Comparison of ENCODE assay signal across 8 cellular contexts in the genomic region with DNA sequence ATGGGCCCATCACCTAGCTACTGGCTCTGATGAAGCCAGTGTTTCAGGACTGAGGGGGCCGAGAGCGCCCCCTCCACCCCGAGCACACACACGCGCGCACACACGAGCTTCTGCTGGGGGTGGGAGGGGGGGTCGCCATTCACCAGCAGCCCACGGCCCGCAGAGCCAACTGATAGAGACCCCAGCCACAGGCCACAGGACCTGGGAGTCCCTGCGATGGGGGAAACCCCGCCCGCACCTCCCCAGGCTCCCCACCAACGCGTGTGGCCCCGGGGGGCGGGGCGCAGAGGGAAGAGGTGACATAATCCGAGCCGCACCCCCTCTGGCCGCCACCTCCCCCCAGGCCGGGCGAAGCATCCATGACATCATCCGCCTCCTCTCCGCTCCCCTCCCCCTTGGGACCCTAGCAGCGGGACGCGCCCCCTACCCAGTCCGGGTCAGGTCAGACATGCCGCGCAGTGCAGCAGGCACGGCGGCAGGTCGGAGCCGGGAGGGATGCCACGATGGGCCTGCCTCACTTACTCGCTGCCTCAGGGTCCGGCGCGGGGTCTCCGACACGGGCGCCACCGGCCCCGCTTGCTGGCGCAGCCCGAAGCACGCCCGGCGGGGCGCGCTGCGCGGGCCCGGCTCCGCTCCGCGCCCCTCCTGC. TPM values are rescaled to one million over a fixed set of nuclear protein-coding genes. Genes with fewer than 3 reads are reported as not detected.
DNase-seq lines count a peak whose midpoint lies in the region; ATAC-seq and TF ChIP-seq lines count a peak whose summit lies in the region.

A gene (minus strand): TSS at position 617 of the 649 bp plus-strand sequence. CDS start 6,386 bp downstream, outside the sequence.

- H3K27me3 ChIP-seq in DND-41 (ENCODE audit: insufficient read depth, low read length, poor library complexity) (peaks cover 13% of the 10 kb centered on the region), SK-N-SH (ENCODE audit: insufficient read depth) (no peaks in the 10 kb centered on the region), left ventricle myocardium inferior (ENCODE audit: low read depth) (no peaks in the 10 kb centered on the region), rectal smooth muscle tissue (ENCODE audit: control insufficient read depth, insufficient read depth, low read length) (peaks cover 4% of the 10 kb centered on the region), uterus (no peaks in the 10 kb centered on the region)

- TF ChIP-seq CTCF in DND-41 (IDR thresholded peaks at IDR 0.05; ENCODE audit: borderline replicate concordance, extremely low read depth, low read length, poor library complexity, severe bottlenecking) (peak; percentile 3), SK-N-SH (IDR thresholded peaks at IDR 0.05) (no peak), left ventricle myocardium inferior (IDR thresholded peaks at IDR 0.05; ENCODE audit: borderline replicate concordance) (no peak), uterus (IDR thresholded peaks at IDR 0.05) (peak in 3 of 4 experiments; percentile 4 to 17 (median 7))

- intact Hi-C loops in left ventricle myocardium inferior (cut with micrococcal nuclease) (no loop called here), uterus (cut with DNase I; ENCODE audit: low total_unique reads) (no loop called here)

- H3K4me1 ChIP-seq in DND-41 (ENCODE audit: insufficient read depth, low read length) = peaks cover 18% of the 10 kb centered on the region
- H3K4me1 ChIP-seq in SK-N-SH (ENCODE audit: control insufficient read depth in 1 of 2, insufficient read depth in 2 of 2, low read depth in 1 of 2, low read length in 1 of 2) = peaks cover 0 to 15% of the 10 kb centered on the region in 2 experiments; a peak in 2 of 4 replicates
- peaks cover 36% of the 10 kb centered on the region for H3K4me1 ChIP-seq in left ventricle myocardium inferior
- H3K4me1 ChIP-seq in rectal smooth muscle tissue (ENCODE audit: control insufficient read depth, insufficient read depth, low read length) = no peaks in the 10 kb centered on the region
- H3K4me1 ChIP-seq in uterus = no peaks in the 10 kb centered on the region

- POLR2A ChIA-PET in SK-N-SH (lab: Yijun Ruan, JAX) = no interaction called here

- DNase-seq in DND-41 (peak; percentile 77), SK-N-SH (peak; percentile 94), left ventricle myocardium inferior (peak; percentile 75), uterus (peak; percentile 81 to 84)
- DNase-seq in Jurkat, Clone E6-1 (ENCODE audit: low read depth, low spot score) = peak; percentile 45

- no peaks in the 10 kb centered on the region for H3K36me3 ChIP-seq in DND-41 (ENCODE audit: insufficient read depth, low read length)
- H3K36me3 ChIP-seq in SK-N-SH (replicated peaks in 1 of 2; ENCODE audit: control insufficient read depth in 1 of 2, insufficient read depth in 2 of 2, low read length in 1 of 2) = no peaks in the 10 kb centered on the region
- no peaks in the 10 kb centered on the region for H3K36me3 ChIP-seq in left ventricle myocardium inferior
- no peaks in the 10 kb centered on the region for H3K36me3 ChIP-seq in rectal smooth muscle tissue (ENCODE audit: control insufficient read depth, insufficient read depth, low read length)
- no peaks in the 10 kb centered on the region for H3K36me3 ChIP-seq in uterus

- no peak within 1 kb of the TSS for H3K27ac Mint-ChIP-seq in activated naive CD8-positive, alpha-beta T cell

- H4K20me1 ChIP-seq in DND-41 (ENCODE audit: insufficient read depth, low read length) (peaks cover 8% of the 10 kb centered on the region), SK-N-SH (ENCODE audit: insufficient read depth) (no peaks in the 10 kb centered on the region)

- peaks cover 21% of the 10 kb centered on the region for H3K4me1 Mint-ChIP-seq in activated naive CD8-positive, alpha-beta T cell (ENCODE audit: low read depth)

- CTCF ChIA-PET in SK-N-SH (lab: Yijun Ruan, JAX) = interaction anchor here (0.5 to 1.5 kb wide), 4 partner anchors 13 to 144 kb away, joined by 3 to 6 read pairs (median 3); no protein-coding TSS in a partner anchor

- TF ChIP-seq EP300 in SK-N-SH (IDR thresholded peaks at IDR 0.05; ENCODE audit: borderline replicate concordance in 1 of 2, low read depth in 1 of 2, low read length in 1 of 2) = no peak

- H3K4me3 ChIP-seq in DND-41 (ENCODE audit: low read depth in 1 of 2, low read length in 2 of 2) (peak within 1 kb of the TSS; percentile 29 to 68; a peak in 3 of 4 replicates), SK-N-SH (ENCODE audit: low read depth in 2 of 2, low read length in 1 of 2) (peak within 1 kb of the TSS; percentile 84 to 89), left ventricle myocardium inferior (peak within 1 kb of the TSS; percentile 99), rectal smooth muscle tissue (ENCODE audit: low read length) (peak within 1 kb of the TSS; percentile 93), uterus (peak within 1 kb of the TSS; percentile 65 to 83)
- H3K4me3 ChIP-seq in Jurkat, Clone E6-1 (ENCODE audit: low read length) = peak within 1 kb of the TSS; percentile 79

- H3K36me3 Mint-ChIP-seq in activated naive CD8-positive, alpha-beta T cell = no peaks in the 10 kb centered on the region

- H3K79me2 ChIP-seq in DND-41 (ENCODE audit: insufficient read depth, low read length) = no peaks in the 10 kb centered on the region
- H3K79me2 ChIP-seq in SK-N-SH (ENCODE audit: insufficient read depth) = no peaks in the 10 kb centered on the region

- peaks cover 8% of the 10 kb centered on the region for H3K27me3 Mint-ChIP-seq in activated naive CD8-positive, alpha-beta T cell

- peaks cover 2% of the 10 kb centered on the region for H3F3A ChIP-seq in SK-N-SH (replicated peaks; ENCODE audit: insufficient read depth)

- H3K9me3 Mint-ChIP-seq in activated naive CD8-positive, alpha-beta T cell (ENCODE audit: low read depth) = no peaks in the 10 kb centered on the region

- H3K4me3 Mint-ChIP-seq in activated naive CD8-positive, alpha-beta T cell = peak within 1 kb of the TSS; percentile 87

- no peaks in the 10 kb centered on the region for H3K9me3 ChIP-seq in DND-41 (ENCODE audit: insufficient read depth, low read length, severe bottlenecking)
- no peaks in the 10 kb centered on the region for H3K9me3 ChIP-seq in SK-N-SH
- no peaks in the 10 kb centered on the region for H3K9me3 ChIP-seq in left ventricle myocardium inferior (replicated peaks)
- no peaks in the 10 kb centered on the region for H3K9me3 ChIP-seq in uterus

- H3K9ac ChIP-seq in DND-41 (ENCODE audit: low read depth, low read length) (peak within 1 kb of the TSS; percentile 55), SK-N-SH (peak within 1 kb of the TSS; percentile 85), rectal smooth muscle tissue (ENCODE audit: low read length) (peak within 1 kb of the TSS; percentile 52)

- no peak for TF ChIP-seq RAD21 in SK-N-SH (IDR thresholded peaks at IDR 0.05; ENCODE audit: low read length)

- H3K4me2 ChIP-seq in DND-41 (ENCODE audit: insufficient read depth, low read length) (peak within 1 kb of the TSS; percentile 81), SK-N-SH (peak within 1 kb of the TSS; percentile 98)

- peak; percentile 49 to 92 for TF ChIP-seq POLR2A in uterus (IDR thresholded peaks at IDR 0.05)

- peak within 1 kb of the TSS; percentile 63 for H2AFZ ChIP-seq in DND-41 (ENCODE audit: low read depth, low read length)
- peak within 1 kb of the TSS; percentile 92 for H2AFZ ChIP-seq in SK-N-SH (ENCODE audit: low read depth)

- H3K9me2 ChIP-seq in SK-N-SH = no peaks in the 10 kb centered on the region

- ATAC-seq in DND-41 (ENCODE audit: insufficient read depth, low read depth) = peak; percentile 69
- peak; percentile 49 for ATAC-seq in GM21576 (IDR thresholded peaks at IDR 0.05; ENCODE audit: unreplicated experiment)

- H3K27ac ChIP-seq in DND-41 (ENCODE audit: low read length) (peak within 1 kb of the TSS; percentile 29; the same call in 1 of the 2 replicates), SK-N-SH (ENCODE audit: low read depth in 2 of 2, low read length in 1 of 2) (peak within 1 kb of the TSS; percentile 35 to 65; a peak in 2 of 4 replicates), left ventricle myocardium inferior (replicated peaks) (peak within 1 kb of the TSS; percentile 87), rectal smooth muscle tissue (ENCODE audit: low read depth, low read length) (peak within 1 kb of the TSS; percentile 84), uterus (peak within 1 kb of the TSS; percentile 58 to 87)

- 3% methylated on average over 25 of the region's 58 CpGs for WGBS in SK-N-SH (ENCODE audit: low lambda C conversion rate)

TF ChIP-seq in SK-N-SH, 30 proteins besides CTCF, POLR2A, EP300 and RAD21:
- TF ChIP-seq YY1 (IDR thresholded peaks at IDR 0.05; ENCODE audit: low read depth) = no peak
- no peak; the same call in 1 of the 2 replicates for TF ChIP-seq MXI1 (IDR thresholded peaks at IDR 0.05; ENCODE audit: low read depth, low read length)
- no peak for TF ChIP-seq EZH2phosphoT487 (IDR thresholded peaks at IDR 0.05; ENCODE audit: borderline replicate concordance, low read depth)
- TF ChIP-seq CHD2 (IDR thresholded peaks at IDR 0.05; ENCODE audit: low read length, partially characterized antibody) = peak; percentile 30
- TF ChIP-seq TAF1 (IDR thresholded peaks at IDR 0.05; ENCODE audit: borderline replicate concordance, low read depth, low read length) = no peak
- TF ChIP-seq FOSL2 (IDR thresholded peaks at IDR 0.05; ENCODE audit: borderline replicate concordance, low read depth) = no peak
- 0 out of 2 replicates have a peak, but pooled peaks have one; percentile 14 for TF ChIP-seq SIN3A (IDR thresholded peaks at IDR 0.05; ENCODE audit: borderline replicate concordance, low read depth, low read length)
- TF ChIP-seq POLR2AphosphoS5 (IDR thresholded peaks at IDR 0.05; ENCODE audit: low read depth, low read length) = peak; percentile 29; the same call in 1 of the 2 replicates
- TF ChIP-seq, protein P1, sequence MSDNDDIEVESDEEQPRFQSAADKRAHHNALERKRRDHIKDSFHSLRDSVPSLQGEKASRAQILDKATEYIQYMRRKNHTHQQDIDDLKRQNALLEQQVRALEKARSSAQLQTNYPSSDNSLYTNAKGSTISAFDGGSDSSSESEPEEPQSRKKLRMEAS (IDR thresholded peaks at IDR 0.05; ENCODE audit: low read depth) = peak; percentile 29; the same call in 1 of the 2 replicates
- TF ChIP-seq NFIC (IDR thresholded peaks at IDR 0.05; ENCODE audit: borderline replicate concordance) = no peak
- TF ChIP-seq GABPA (IDR thresholded peaks at IDR 0.05; ENCODE audit: low read depth) = no peak

RNA-seq across cellular contexts. Expression of the gene that starts here (rescaled TPM):
- polyA plus RNA-seq in Jurkat, Clone E6-1 (2012; ENCODE audit: insufficient read depth, insufficient read length) = 2.5 TPM
- polyA plus RNA-seq in SK-N-SH (2012; rRNA removed) = 11.9 and 12.3 TPM in 2 replicates
- polyA plus RNA-seq in SK-N-SH (2012; cell fraction: cytosol; rRNA removed) = 5.4 and 8.2 TPM in 2 replicates
- 21.1 and 28.9 TPM in 2 replicates for polyA plus RNA-seq in SK-N-SH (2012; cell fraction: nucleus; rRNA removed)
- total RNA-seq in left ventricle myocardium inferior (13.4 TPM), uterus (10 to 100 TPM in 2 of 4 donors, 1 to 10 TPM in 2; 3.6 to 13.1 (median 8.2) TPM)

Comparison
In these comparisons a context has a peak if more than half of its experiments do, and no peak if none do; other contexts are left out.
1. Peak in every context shown above with its lines: DNase-seq, ATAC-seq, H3K4me3 ChIP-seq and H3K27ac ChIP-seq.
2. H3K27ac ChIP-seq: peak in every context shown above with its lines; median percentile 87 in left ventricle myocardium inferior; 84 in rectal smooth muscle tissue; 72 in uterus; 50 in SK-N-SH; 29 in DND-41.
3. H3K4me3 ChIP-seq: peak in every context shown above with its lines; median percentile 99 in left ventricle myocardium inferior; 93 in rectal smooth muscle tissue; 86 in SK-N-SH; 79 in Jurkat, Clone E6-1; 74 in uterus; 48 in DND-41.
4. CTCF ChIP-seq: peak in DND-41 (single experiment) and uterus (3 of 4); none in SK-N-SH (single experiment) and left ventricle myocardium inferior (single experiment).